In genomic region chr7:26135551-26135950, GRCh38 we compare ENCODE assay signal across 3 cellular contexts.
"Had no signal": no experiment of that assay in that cellular context is flagged by ENCODE, and none has a peak within 500 bp of the region (broad histone marks: within the 10 kb centered on the region; RNA-seq: fewer than 3 reads in every experiment).

No MANE protein-coding gene starts in this region.

- H3K4me3 ChIP-seq: GM12878 had no signal

- ATAC-seq: GM12878 had no signal

- DNase-seq: GDM1, GF-D8 had no signal
